ENCODE assay signal across 11 cellular contexts in the genomic region with DNA sequence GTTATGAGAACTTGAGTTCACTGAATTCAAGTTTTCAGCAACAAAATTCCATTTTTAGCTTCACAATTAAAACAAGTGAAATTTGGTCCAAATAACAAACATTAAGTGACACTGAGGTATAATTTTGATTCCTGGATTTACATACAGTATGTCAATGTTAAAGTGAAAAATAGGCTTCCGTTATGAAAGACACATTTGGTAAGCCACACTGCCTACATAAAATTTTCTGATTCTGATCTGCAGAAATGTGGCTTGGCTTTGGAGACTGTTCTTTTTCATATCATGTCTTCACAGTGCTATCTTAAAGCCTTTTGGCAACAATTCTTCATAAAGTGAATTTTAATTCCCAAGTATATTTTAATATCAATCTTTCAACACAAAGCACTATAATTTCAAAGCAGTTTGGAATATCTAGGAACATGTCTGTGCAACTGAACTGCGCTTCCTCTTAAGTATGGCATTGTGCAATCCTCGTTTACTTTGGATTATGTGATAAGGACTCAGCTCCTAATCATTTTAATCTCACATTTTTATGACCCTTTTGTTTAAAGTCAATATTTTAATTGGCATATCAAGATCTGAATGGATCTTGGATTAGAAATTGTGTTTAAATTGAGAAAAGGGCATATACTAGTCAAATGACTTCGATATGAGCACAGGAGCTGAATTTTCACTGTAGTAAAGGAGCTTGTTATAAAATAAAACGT. TPM values are rescaled to one million over a fixed set of nuclear protein-coding genes. Genes with fewer than 3 reads are reported as not detected.
DNase-seq lines count a peak whose midpoint lies in the region; ATAC-seq and TF ChIP-seq lines count a peak whose summit lies in the region.
"Had no signal": no experiment of that assay in that cellular context is flagged by ENCODE, and none has a peak within 500 bp of the region (broad histone marks: within the 10 kb centered on the region; RNA-seq: fewer than 3 reads in every experiment).

No MANE protein-coding gene starts in this region.

- POLR2A ChIA-PET in CD8-positive, alpha-beta memory T cell (lab: Charles Lee), result interaction anchor here (0.6 to 1.1 kb wide), 4 partner anchors 9 to 72 kb away, joined by 3 to 6 read pairs (median 3); no protein-coding TSS in a partner anchor

- H3K36me3 Mint-ChIP-seq in activated T-cell treated with anti-CD3 and anti-CD28 coated beads, Interleukin-2, amount 50 U/mL, for 72 hours (ENCODE audit: insufficient read depth in 2 of 2), result peaks cover 9 to 13% of the 10 kb centered on the region in 2 donors
- H3K36me3 Mint-ChIP-seq in activated T-cell treated with anti-CD3 and anti-CD28 coated beads, Interleukin-2, amount 50 U/mL, for 24 hours (ENCODE audit: low read depth), result peaks cover 23% of the 10 kb centered on the region
- H3K36me3 Mint-ChIP-seq in CD8-positive, alpha-beta memory T cell, result peaks cover 1 to 10% (median 6%) of the 10 kb centered on the region in 3 donors
- H3K36me3 Mint-ChIP-seq: naive B cell had no signal

- peak; percentile 74 to 86 for ATAC-seq in activated T-cell treated with anti-CD3 and anti-CD28 coated beads, Interleukin-2, amount 50 U/mL, for 72 hours (replicated peaks in 1 of 2)
- 0 out of 3 replicates have a peak, but pooled peaks have one; percentile 19 for ATAC-seq in RWPE2 (ENCODE audit: low read depth)
- ATAC-seq in HG03159 (IDR thresholded peaks at IDR 0.05; ENCODE audit: unreplicated experiment), result no peak

- H3K27ac Mint-ChIP-seq in activated T-cell treated with anti-CD3 and anti-CD28 coated beads, Interleukin-2, amount 50 U/mL, for 72 hours, result no peak overlapping the region
- no peak overlapping the region for H3K27ac Mint-ChIP-seq in activated T-cell treated with anti-CD3 and anti-CD28 coated beads, Interleukin-2, amount 50 U/mL, for 24 hours
- H3K27ac Mint-ChIP-seq in CD8-positive, alpha-beta memory T cell, result no peak overlapping the region
- H3K27ac Mint-ChIP-seq: brain, naive B cell had no signal

- H3K9ac ChIP-seq in subcutaneous abdominal adipose tissue (ENCODE audit: low read length in 5 of 5), result peak overlapping the region in 1 of 5 donors; percentile 30

- CTCF ChIA-PET in CD8-positive, alpha-beta memory T cell (lab: Charles Lee), result interaction anchor here (1.1 to 1.5 kb wide), 2 partner anchors 27 to 109 kb away, joined by 3 read pairs; no protein-coding TSS in a partner anchor

- H3K36me3 ChIP-seq in RWPE2 (ENCODE audit: low read depth) (peaks cover 19% of the 10 kb centered on the region; the same call in 1 of the 2 replicates), subcutaneous abdominal adipose tissue (ENCODE audit: control insufficient read depth in 5 of 5, insufficient read depth in 5 of 5, low read length in 5 of 5) (peaks cover 0 to 3% (median 0%) of the 10 kb centered on the region in 5 donors)
- H3K36me3 ChIP-seq in CD8-positive, alpha-beta memory T cell (ENCODE audit: insufficient read depth, low read length), result no peaks in the 10 kb centered on the region

- no peaks in the 10 kb centered on the region for H3K27me3 Mint-ChIP-seq in activated T-cell treated with anti-CD3 and anti-CD28 coated beads, Interleukin-2, amount 50 U/mL, for 72 hours (ENCODE audit: low read depth)
- H3K27me3 Mint-ChIP-seq in activated T-cell treated with anti-CD3 and anti-CD28 coated beads, Interleukin-2, amount 50 U/mL, for 24 hours, result no peaks in the 10 kb centered on the region
- no peaks in the 10 kb centered on the region for H3K27me3 Mint-ChIP-seq in CD8-positive, alpha-beta memory T cell
- H3K27me3 Mint-ChIP-seq: brain had no signal

- H3K4me3 ChIP-seq in RWPE2 (ENCODE audit: severe bottlenecking) (no peak overlapping the region), fibroblast of pulmonary artery (replicated peaks; ENCODE audit: low read depth, low read length) (no peak overlapping the region), subcutaneous abdominal adipose tissue (ENCODE audit: low read depth in 1 of 5, low read length in 5 of 5) (no peak overlapping the region)
- no peak overlapping the region for H3K4me3 ChIP-seq in CD8-positive, alpha-beta memory T cell (ENCODE audit: low read length)

- H3K27ac ChIP-seq in RWPE2 (ENCODE audit: poor library complexity, severe bottlenecking) (peak overlapping the region; percentile 93), subcutaneous abdominal adipose tissue (ENCODE audit: low read depth, low read length) (peak overlapping the region; percentile 23)
- no peak overlapping the region for H3K27ac ChIP-seq in CD8-positive, alpha-beta memory T cell (ENCODE audit: low read depth, low read length)

- no peak for DNase-seq in activated T-cell treated with anti-CD3 and anti-CD28 coated beads, Interleukin-2, amount 50 U/mL, for 72 hours
- DNase-seq in activated T-cell treated with anti-CD3 and anti-CD28 coated beads, Interleukin-2, amount 50 U/mL, for 24 hours, result no peak
- DNase-seq in RWPE2 (ENCODE audit: low spot score) (no peak), fibroblast of pulmonary artery (ENCODE audit: low read depth) (peak; percentile 13), NCI-H128 (lab: John Stamatoyannopoulos, UW; ENCODE audit: unreplicated experiment) (no peak)
- DNase-seq in CD8-positive, alpha-beta memory T cell, result no peak
- DNase-seq: naive B cell, NCI-H1048 had no signal

- H3K4me1 ChIP-seq in RWPE2 (ENCODE audit: insufficient read depth, poor library complexity, severe bottlenecking), result peaks cover 38% of the 10 kb centered on the region
- peaks cover 2 to 21% (median 14%) of the 10 kb centered on the region in 5 donors for H3K4me1 ChIP-seq in subcutaneous abdominal adipose tissue (ENCODE audit: control insufficient read depth in 5 of 5, insufficient read depth in 5 of 5, low read length in 5 of 5)
- H3K4me1 ChIP-seq in CD8-positive, alpha-beta memory T cell (ENCODE audit: insufficient read depth, low read length), result peaks cover 38% of the 10 kb centered on the region

- H3K9me3 Mint-ChIP-seq in activated T-cell treated with anti-CD3 and anti-CD28 coated beads, Interleukin-2, amount 50 U/mL, for 72 hours, result peaks cover 4% of the 10 kb centered on the region in 2 donors
- H3K9me3 Mint-ChIP-seq in activated T-cell treated with anti-CD3 and anti-CD28 coated beads, Interleukin-2, amount 50 U/mL, for 24 hours, result peaks cover 8% of the 10 kb centered on the region
- peaks cover 0 to 13% (median 3%) of the 10 kb centered on the region in 5 donors for H3K9me3 Mint-ChIP-seq in CD8-positive, alpha-beta memory T cell
- H3K9me3 Mint-ChIP-seq: naive B cell had no signal

- peaks cover 43% of the 10 kb centered on the region for H3K4me1 Mint-ChIP-seq in activated T-cell treated with anti-CD3 and anti-CD28 coated beads, Interleukin-2, amount 50 U/mL, for 72 hours (ENCODE audit: low read depth)
- peaks cover 49% of the 10 kb centered on the region for H3K4me1 Mint-ChIP-seq in activated T-cell treated with anti-CD3 and anti-CD28 coated beads, Interleukin-2, amount 50 U/mL, for 24 hours (ENCODE audit: low read depth)
- H3K4me1 Mint-ChIP-seq in CD8-positive, alpha-beta memory T cell, result peaks cover 38 to 68% (median 68%) of the 10 kb centered on the region in 3 donors

- H3K27me3 ChIP-seq in RWPE2 (ENCODE audit: insufficient read depth, poor library complexity, severe bottlenecking) (no peaks in the 10 kb centered on the region), subcutaneous abdominal adipose tissue (ENCODE audit: control insufficient read depth in 5 of 5, insufficient read depth in 4 of 5, low read length in 5 of 5) (no peaks in the 10 kb centered on the region)
- H3K27me3 ChIP-seq in CD8-positive, alpha-beta memory T cell (ENCODE audit: insufficient read depth, low read length, poor library complexity, severe bottlenecking), result no peaks in the 10 kb centered on the region

- peak overlapping the region in 1 of 2 donors; percentile 32 for H3K4me3 Mint-ChIP-seq in activated T-cell treated with anti-CD3 and anti-CD28 coated beads, Interleukin-2, amount 50 U/mL, for 72 hours
- no peak overlapping the region for H3K4me3 Mint-ChIP-seq in activated T-cell treated with anti-CD3 and anti-CD28 coated beads, Interleukin-2, amount 50 U/mL, for 24 hours
- no peak overlapping the region for H3K4me3 Mint-ChIP-seq in CD8-positive, alpha-beta memory T cell
- H3K4me3 Mint-ChIP-seq: brain, naive B cell had no signal

- TF ChIP-seq CTCF in RWPE2 (IDR thresholded peaks at IDR 0.05; ENCODE audit: poor library complexity, severe bottlenecking) (no peak), fibroblast of pulmonary artery (IDR thresholded peaks at IDR 0.05; ENCODE audit: low read length, missing control alignments) (no peak)

- H3K9me3 ChIP-seq in RWPE2 (ENCODE audit: severe bottlenecking) (no peaks in the 10 kb centered on the region), subcutaneous abdominal adipose tissue (ENCODE audit: control insufficient read depth in 5 of 5, low read length in 5 of 5) (peaks cover 0 to 6% (median 0%) of the 10 kb centered on the region in 5 donors)
- H3K9me3 ChIP-seq in CD8-positive, alpha-beta memory T cell (ENCODE audit: low read length), result no peaks in the 10 kb centered on the region

RNA-seq across cellular contexts. Expression of a gene that starts 60.0 kb away (rescaled TPM):
- total RNA-seq in activated T-cell treated with anti-CD3 and anti-CD28 coated beads, Interleukin-2, amount 50 U/mL, for 72 hours, result 10 to 100 TPM; 48.4 to 55.1 TPM
- total RNA-seq in CD8-positive, alpha-beta memory T cell, result 10 to 100 TPM; 48.8 to 50.3 TPM
- polyA plus RNA-seq in CD8-positive, alpha-beta memory T cell, result 130 TPM
